Comparison of ENCODE assay signal across 1 cellular context in the genomic region with DNA sequence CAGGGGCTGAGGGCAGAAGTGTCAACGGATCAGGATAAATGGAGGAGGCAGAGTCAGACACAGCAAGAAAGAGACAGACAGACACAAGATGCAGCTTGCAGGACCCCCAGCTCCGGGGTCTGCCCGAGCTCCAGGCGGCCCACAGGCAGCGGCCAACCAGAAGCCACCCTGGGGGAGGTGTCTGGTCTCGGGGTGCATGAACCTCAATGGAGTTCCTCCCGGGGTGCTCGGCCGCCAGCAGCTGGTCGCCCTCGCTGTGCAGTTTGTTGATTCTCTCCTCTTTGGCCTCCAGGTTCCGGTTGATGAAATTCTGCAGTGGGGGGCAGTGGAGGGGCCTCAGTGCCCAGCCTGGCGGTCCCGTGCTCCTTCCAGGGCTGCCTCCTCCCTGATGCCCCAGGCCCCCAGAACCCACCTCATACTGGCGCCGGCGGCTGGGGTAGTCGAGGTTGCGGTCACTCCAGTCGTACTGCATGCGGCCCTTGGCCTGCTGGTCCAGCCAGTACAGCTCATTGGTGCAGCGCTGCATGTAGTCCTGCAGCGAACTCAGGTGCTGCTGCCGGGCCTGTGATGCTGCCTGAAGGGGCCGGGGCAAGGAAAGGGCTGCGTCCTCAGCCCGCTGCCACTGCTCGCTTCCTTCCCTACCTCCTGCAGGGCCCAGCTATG.
TF ChIP-seq lines count a peak whose summit lies in the region.

No MANE protein-coding gene starts in this region.

TF ChIP-seq in SK-N-SH treated with all-trans-retinoic acid at 6 μM for 48 hours, 23 proteins besides CTCF, POLR2A, EP300 and RAD21 (continued from another document):
- TF ChIP-seq, protein P1, sequence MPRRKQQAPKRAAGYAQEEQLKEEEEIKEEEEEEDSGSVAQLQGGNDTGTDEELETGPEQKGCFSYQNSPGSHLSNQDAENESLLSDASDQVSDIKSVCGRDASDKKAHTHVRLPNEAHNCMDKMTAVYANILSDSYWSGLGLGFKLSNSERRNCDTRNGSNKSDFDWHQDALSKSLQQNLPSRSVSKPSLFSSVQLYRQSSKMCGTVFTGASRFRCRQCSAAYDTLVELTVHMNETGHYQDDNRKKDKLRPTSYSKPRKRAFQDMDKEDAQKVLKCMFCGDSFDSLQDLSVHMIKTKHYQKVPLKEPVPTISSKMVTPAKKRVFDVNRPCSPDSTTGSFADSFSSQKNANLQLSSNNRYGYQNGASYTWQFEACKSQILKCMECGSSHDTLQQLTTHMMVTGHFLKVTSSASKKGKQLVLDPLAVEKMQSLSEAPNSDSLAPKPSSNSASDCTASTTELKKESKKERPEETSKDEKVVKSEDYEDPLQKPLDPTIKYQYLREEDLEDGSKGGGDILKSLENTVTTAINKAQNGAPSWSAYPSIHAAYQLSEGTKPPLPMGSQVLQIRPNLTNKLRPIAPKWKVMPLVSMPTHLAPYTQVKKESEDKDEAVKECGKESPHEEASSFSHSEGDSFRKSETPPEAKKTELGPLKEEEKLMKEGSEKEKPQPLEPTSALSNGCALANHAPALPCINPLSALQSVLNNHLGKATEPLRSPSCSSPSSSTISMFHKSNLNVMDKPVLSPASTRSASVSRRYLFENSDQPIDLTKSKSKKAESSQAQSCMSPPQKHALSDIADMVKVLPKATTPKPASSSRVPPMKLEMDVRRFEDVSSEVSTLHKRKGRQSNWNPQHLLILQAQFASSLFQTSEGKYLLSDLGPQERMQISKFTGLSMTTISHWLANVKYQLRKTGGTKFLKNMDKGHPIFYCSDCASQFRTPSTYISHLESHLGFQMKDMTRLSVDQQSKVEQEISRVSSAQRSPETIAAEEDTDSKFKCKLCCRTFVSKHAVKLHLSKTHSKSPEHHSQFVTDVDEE (CRISPR knock-in tag; IDR thresholded peaks at IDR 0.05) = no peak
- no peak for TF ChIP-seq CSDC2 (CRISPR knock-in tag; IDR thresholded peaks at IDR 0.05)
- TF ChIP-seq BACH2 (CRISPR knock-in tag; IDR thresholded peaks at IDR 0.05; ENCODE audit: borderline replicate concordance) = no peak
- TF ChIP-seq ZNF8 (CRISPR knock-in tag; IDR thresholded peaks at IDR 0.05) = no peak
- TF ChIP-seq ZNF70 (CRISPR knock-in tag; IDR thresholded peaks at IDR 0.05) = no peak
